Comparison of ENCODE assay signal across 3 cellular contexts in the genomic region with DNA sequence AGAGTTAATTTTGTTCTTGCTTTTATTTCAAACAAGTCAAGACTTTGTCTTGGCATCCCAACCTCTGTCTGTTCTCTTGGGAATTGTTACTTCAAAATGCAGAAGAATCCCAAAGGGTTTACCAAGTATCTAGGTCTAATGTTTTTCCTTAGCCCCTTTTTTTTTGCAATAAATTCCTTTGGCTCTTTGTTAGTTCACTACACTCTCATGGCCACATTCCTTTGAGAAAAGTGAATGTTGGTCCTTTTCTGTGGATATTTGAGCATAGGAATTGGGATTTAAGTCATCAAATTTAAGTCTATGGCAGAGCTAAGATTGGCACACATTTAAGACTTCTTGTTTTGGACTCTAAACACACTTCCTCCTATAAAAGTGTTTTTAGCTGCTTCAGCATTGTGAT.
TF ChIP-seq lines count a peak whose summit lies in the region.

No MANE protein-coding gene starts in this region.

TF ChIP-seq in SK-N-SH, 30 proteins besides CTCF, POLR2A, EP300 and RAD21 (continues in another document):
- TF ChIP-seq, protein P1, sequence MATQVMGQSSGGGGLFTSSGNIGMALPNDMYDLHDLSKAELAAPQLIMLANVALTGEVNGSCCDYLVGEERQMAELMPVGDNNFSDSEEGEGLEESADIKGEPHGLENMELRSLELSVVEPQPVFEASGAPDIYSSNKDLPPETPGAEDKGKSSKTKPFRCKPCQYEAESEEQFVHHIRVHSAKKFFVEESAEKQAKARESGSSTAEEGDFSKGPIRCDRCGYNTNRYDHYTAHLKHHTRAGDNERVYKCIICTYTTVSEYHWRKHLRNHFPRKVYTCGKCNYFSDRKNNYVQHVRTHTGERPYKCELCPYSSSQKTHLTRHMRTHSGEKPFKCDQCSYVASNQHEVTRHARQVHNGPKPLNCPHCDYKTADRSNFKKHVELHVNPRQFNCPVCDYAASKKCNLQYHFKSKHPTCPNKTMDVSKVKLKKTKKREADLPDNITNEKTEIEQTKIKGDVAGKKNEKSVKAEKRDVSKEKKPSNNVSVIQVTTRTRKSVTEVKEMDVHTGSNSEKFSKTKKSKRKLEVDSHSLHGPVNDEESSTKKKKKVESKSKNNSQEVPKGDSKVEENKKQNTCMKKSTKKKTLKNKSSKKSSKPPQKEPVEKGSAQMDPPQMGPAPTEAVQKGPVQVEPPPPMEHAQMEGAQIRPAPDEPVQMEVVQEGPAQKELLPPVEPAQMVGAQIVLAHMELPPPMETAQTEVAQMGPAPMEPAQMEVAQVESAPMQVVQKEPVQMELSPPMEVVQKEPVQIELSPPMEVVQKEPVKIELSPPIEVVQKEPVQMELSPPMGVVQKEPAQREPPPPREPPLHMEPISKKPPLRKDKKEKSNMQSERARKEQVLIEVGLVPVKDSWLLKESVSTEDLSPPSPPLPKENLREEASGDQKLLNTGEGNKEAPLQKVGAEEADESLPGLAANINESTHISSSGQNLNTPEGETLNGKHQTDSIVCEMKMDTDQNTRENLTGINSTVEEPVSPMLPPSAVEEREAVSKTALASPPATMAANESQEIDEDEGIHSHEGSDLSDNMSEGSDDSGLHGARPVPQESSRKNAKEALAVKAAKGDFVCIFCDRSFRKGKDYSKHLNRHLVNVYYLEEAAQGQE (IDR thresholded peaks at IDR 0.05; ENCODE audit: low read depth, low read length), result no peak
- TF ChIP-seq EZH2phosphoT487 (IDR thresholded peaks at IDR 0.05; ENCODE audit: borderline replicate concordance, low read depth), result no peak
- no peak for TF ChIP-seq POLR2AphosphoS5 (IDR thresholded peaks at IDR 0.05; ENCODE audit: low read depth, low read length)
- TF ChIP-seq FOXM1 (IDR thresholded peaks at IDR 0.05; ENCODE audit: low read depth), result no peak
- TF ChIP-seq TCF12 (IDR thresholded peaks at IDR 0.05), result no peak
- TF ChIP-seq, protein P2, sequence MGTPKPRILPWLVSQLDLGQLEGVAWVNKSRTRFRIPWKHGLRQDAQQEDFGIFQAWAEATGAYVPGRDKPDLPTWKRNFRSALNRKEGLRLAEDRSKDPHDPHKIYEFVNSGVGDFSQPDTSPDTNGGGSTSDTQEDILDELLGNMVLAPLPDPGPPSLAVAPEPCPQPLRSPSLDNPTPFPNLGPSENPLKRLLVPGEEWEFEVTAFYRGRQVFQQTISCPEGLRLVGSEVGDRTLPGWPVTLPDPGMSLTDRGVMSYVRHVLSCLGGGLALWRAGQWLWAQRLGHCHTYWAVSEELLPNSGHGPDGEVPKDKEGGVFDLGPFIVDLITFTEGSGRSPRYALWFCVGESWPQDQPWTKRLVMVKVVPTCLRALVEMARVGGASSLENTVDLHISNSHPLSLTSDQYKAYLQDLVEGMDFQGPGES (IDR thresholded peaks at IDR 0.05; ENCODE audit: low read depth, low read length), result no peak
- no peak for TF ChIP-seq TEAD4 (IDR thresholded peaks at IDR 0.05; ENCODE audit: borderline replicate concordance, insufficient read depth)
- TF ChIP-seq, protein P3, sequence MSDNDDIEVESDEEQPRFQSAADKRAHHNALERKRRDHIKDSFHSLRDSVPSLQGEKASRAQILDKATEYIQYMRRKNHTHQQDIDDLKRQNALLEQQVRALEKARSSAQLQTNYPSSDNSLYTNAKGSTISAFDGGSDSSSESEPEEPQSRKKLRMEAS (IDR thresholded peaks at IDR 0.05; ENCODE audit: low read depth), result no peak
- TF ChIP-seq, protein P4, sequence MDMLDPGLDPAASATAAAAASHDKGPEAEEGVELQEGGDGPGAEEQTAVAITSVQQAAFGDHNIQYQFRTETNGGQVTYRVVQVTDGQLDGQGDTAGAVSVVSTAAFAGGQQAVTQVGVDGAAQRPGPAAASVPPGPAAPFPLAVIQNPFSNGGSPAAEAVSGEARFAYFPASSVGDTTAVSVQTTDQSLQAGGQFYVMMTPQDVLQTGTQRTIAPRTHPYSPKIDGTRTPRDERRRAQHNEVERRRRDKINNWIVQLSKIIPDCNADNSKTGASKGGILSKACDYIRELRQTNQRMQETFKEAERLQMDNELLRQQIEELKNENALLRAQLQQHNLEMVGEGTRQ (IDR thresholded peaks at IDR 0.05; ENCODE audit: borderline replicate concordance, low read depth, low read length), result no peak
- no peak for TF ChIP-seq MXI1 (IDR thresholded peaks at IDR 0.05; ENCODE audit: low read depth, low read length)
- TF ChIP-seq GATA2 (CRISPR knock-in tag; IDR thresholded peaks at IDR 0.05), result no peak
- TF ChIP-seq NFIC (IDR thresholded peaks at IDR 0.05; ENCODE audit: borderline replicate concordance), result no peak
- TF ChIP-seq TAF1 (IDR thresholded peaks at IDR 0.05; ENCODE audit: borderline replicate concordance, low read depth, low read length), result no peak

TF ChIP-seq in SK-N-SH treated with all-trans-retinoic acid at 6 μM for 48 hours, 23 proteins besides CTCF, POLR2A, EP300 and RAD21:
- TF ChIP-seq CSDC2 (CRISPR knock-in tag; IDR thresholded peaks at IDR 0.05) (no peak), ISL1 (CRISPR knock-in tag; IDR thresholded peaks at IDR 0.05) (no peak), SNAI2 (CRISPR knock-in tag; IDR thresholded peaks at IDR 0.05) (no peak)
- TF ChIP-seq, protein P5, sequence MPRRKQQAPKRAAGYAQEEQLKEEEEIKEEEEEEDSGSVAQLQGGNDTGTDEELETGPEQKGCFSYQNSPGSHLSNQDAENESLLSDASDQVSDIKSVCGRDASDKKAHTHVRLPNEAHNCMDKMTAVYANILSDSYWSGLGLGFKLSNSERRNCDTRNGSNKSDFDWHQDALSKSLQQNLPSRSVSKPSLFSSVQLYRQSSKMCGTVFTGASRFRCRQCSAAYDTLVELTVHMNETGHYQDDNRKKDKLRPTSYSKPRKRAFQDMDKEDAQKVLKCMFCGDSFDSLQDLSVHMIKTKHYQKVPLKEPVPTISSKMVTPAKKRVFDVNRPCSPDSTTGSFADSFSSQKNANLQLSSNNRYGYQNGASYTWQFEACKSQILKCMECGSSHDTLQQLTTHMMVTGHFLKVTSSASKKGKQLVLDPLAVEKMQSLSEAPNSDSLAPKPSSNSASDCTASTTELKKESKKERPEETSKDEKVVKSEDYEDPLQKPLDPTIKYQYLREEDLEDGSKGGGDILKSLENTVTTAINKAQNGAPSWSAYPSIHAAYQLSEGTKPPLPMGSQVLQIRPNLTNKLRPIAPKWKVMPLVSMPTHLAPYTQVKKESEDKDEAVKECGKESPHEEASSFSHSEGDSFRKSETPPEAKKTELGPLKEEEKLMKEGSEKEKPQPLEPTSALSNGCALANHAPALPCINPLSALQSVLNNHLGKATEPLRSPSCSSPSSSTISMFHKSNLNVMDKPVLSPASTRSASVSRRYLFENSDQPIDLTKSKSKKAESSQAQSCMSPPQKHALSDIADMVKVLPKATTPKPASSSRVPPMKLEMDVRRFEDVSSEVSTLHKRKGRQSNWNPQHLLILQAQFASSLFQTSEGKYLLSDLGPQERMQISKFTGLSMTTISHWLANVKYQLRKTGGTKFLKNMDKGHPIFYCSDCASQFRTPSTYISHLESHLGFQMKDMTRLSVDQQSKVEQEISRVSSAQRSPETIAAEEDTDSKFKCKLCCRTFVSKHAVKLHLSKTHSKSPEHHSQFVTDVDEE (CRISPR knock-in tag; IDR thresholded peaks at IDR 0.05), result no peak
- TF ChIP-seq, protein P6, sequence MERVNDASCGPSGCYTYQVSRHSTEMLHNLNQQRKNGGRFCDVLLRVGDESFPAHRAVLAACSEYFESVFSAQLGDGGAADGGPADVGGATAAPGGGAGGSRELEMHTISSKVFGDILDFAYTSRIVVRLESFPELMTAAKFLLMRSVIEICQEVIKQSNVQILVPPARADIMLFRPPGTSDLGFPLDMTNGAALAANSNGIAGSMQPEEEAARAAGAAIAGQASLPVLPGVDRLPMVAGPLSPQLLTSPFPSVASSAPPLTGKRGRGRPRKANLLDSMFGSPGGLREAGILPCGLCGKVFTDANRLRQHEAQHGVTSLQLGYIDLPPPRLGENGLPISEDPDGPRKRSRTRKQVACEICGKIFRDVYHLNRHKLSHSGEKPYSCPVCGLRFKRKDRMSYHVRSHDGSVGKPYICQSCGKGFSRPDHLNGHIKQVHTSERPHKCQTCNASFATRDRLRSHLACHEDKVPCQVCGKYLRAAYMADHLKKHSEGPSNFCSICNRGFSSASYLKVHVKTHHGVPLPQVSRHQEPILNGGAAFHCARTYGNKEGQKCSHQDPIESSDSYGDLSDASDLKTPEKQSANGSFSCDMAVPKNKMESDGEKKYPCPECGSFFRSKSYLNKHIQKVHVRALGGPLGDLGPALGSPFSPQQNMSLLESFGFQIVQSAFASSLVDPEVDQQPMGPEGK (CRISPR knock-in tag; IDR thresholded peaks at IDR 0.05; ENCODE audit: borderline replicate concordance), result no peak

TF ChIP-seq in endothelial cell of umbilical vein, 7 proteins besides CTCF, POLR2A, EP300 and RAD21:
- no peak for TF ChIP-seq POLR2AphosphoS5 (IDR thresholded peaks at IDR 0.05; ENCODE audit: insufficient read depth, low read depth, low read length)
- TF ChIP-seq, protein P3 (IDR thresholded peaks at IDR 0.05; ENCODE audit: insufficient read depth, insufficient read length), result no peak
- TF ChIP-seq FOS (IDR thresholded peaks at IDR 0.05; ENCODE audit: borderline replicate concordance, insufficient read depth, low read length), result no peak
- no peak for TF ChIP-seq JUN (IDR thresholded peaks at IDR 0.05; ENCODE audit: borderline replicate concordance, insufficient read depth, insufficient read length, low read depth)
- no peak for TF ChIP-seq EZH2 (IDR thresholded peaks at IDR 0.05; ENCODE audit: borderline replicate concordance, low read depth, low read length, severe bottlenecking)
- no peak for TF ChIP-seq MYC (IDR thresholded peaks at IDR 0.05; ENCODE audit: low read depth, low read length)
- TF ChIP-seq GATA2 (IDR thresholded peaks at IDR 0.05; ENCODE audit: insufficient read depth, insufficient read length, low read depth, low read length), result no peak
